ENCODE assay signal across 23 cellular contexts in genomic region chr5:149438711-149439132, GRCh38. TPM values are rescaled to one million over a fixed set of nuclear protein-coding genes. Genes with fewer than 3 reads are reported as not detected.
DNase-seq lines count a peak whose midpoint lies in the region; ATAC-seq and TF ChIP-seq lines count a peak whose summit lies in the region.
"Had no signal": no experiment of that assay in that cellular context is flagged by ENCODE, and none has a peak within 500 bp of the region (broad histone marks: within the 10 kb centered on the region; RNA-seq: fewer than 3 reads in every experiment).

No MANE protein-coding gene starts in this region.

- no peaks in the 10 kb centered on the region for H3K27me3 Mint-ChIP-seq in T-helper 2 cell treated with Interferon-gamma antibody and Interleukin-4, amounts not matched to agents 5 μg/mL and 100 μg/mL, for 36 hours (ENCODE audit: low read depth)

- peaks cover 13% of the 10 kb centered on the region for H3K4me1 ChIP-seq in osteoblast (ENCODE audit: insufficient read depth, low read length)

- DNase-seq in AG04450 (ENCODE audit: low read depth, low spot score) (no peak), caudate nucleus (lab: John Stamatoyannopoulos, UW) (peak in 14 of 61 donors; percentile 6 to 83 (median 40)), osteoblast (ENCODE audit: insufficient read length, low spot score, missing footprints) (peak; percentile 35), GM13976 (ENCODE audit: low spot score) (no peak)
- DNase-seq in T-helper 2 cell treated with Interferon-gamma antibody and Interleukin-4, amounts not matched to agents 5 μg/mL and 100 μg/mL, for 36 hours (ENCODE audit: low spot score): no peak
- DNase-seq: GDM1; H7; islet precursor cell; NCI-H1436 treated with DMSO at 0.1 percent for 48 hours; NCI-H345; retina; SHP77; stimulated activated naive CD8-positive, alpha-beta T cell treated with anti-CD3 and anti-CD28 coated beads, Interleukin-15, Interleukin-2, amounts not matched to agents 100 U/mL and 50 U/mL, for 24 hours had no signal

- H3K79me2 ChIP-seq in osteoblast (ENCODE audit: insufficient read depth, low read length): no peaks in the 10 kb centered on the region
- H3K79me2 ChIP-seq: hepatocyte had no signal

- H3K36me3 Mint-ChIP-seq in T-helper 2 cell treated with Interferon-gamma antibody and Interleukin-4, amounts not matched to agents 5 μg/mL and 100 μg/mL, for 36 hours (ENCODE audit: low read depth): no peaks in the 10 kb centered on the region
- H3K36me3 Mint-ChIP-seq: memory B cell had no signal

- POLR2A ChIA-PET in AG04450 (lab: Yijun Ruan, JAX): interaction anchor here (1.0 to 1.2 kb wide), 2 partner anchors 47 to 57 kb away, joined by 3 to 4 read pairs; no protein-coding TSS in a partner anchor

- H3K4me2 ChIP-seq in osteoblast (ENCODE audit: insufficient read depth, low read length): no peak overlapping the region
- H3K4me2 ChIP-seq: hepatocyte had no signal

- H3K4me3 ChIP-seq in AG04450 (ENCODE audit: low read depth, low read length): no peak overlapping the region
- no peak overlapping the region for H3K4me3 ChIP-seq in osteoblast (ENCODE audit: insufficient read depth, low read length)
- H3K4me3 ChIP-seq: hepatocyte had no signal

- no peaks in the 10 kb centered on the region for H3K9me3 ChIP-seq in AG04450 (ENCODE audit: control insufficient read depth, insufficient read depth, low read length)
- no peaks in the 10 kb centered on the region for H3K9me3 ChIP-seq in KOPT-K1 (ENCODE audit: insufficient read depth, low read length, poor library complexity, severe bottlenecking)
- H3K9me3 ChIP-seq in osteoblast (ENCODE audit: low read depth, low read length): no peaks in the 10 kb centered on the region

- H3K27ac ChIP-seq in AG04450 (ENCODE audit: low read depth, low read length) (peak overlapping the region; percentile 33), KOPT-K1 (ENCODE audit: low read depth, low read length, poor library complexity, severe bottlenecking) (peak overlapping the region; percentile 49), caudate nucleus (ENCODE audit: low read depth, low read length) (peak overlapping the region; percentile 36), osteoblast (ENCODE audit: low read depth, low read length) (no peak overlapping the region)

- ATAC-seq in GM21619 (IDR thresholded peaks at IDR 0.05; ENCODE audit: unreplicated experiment) (no peak), HG03432 (IDR thresholded peaks at IDR 0.05; ENCODE audit: unreplicated experiment) (no peak)
- ATAC-seq: stimulated activated naive CD8-positive, alpha-beta T cell treated with anti-CD3 and anti-CD28 coated beads, Interleukin-15, Interleukin-2, amounts not matched to agents 100 U/mL and 50 U/mL, for 24 hours had no signal

- no peak overlapping the region for H3K4me3 Mint-ChIP-seq in T-helper 2 cell treated with Interferon-gamma antibody and Interleukin-4, amounts not matched to agents 5 μg/mL and 100 μg/mL, for 36 hours
- H3K4me3 Mint-ChIP-seq: central memory CD8-positive, alpha-beta T cell; memory B cell; T-helper 1 cell treated with Interleukin-12 subunit alpha and Interleukin-12 subunit beta and Interleukin-4 antibody, amounts not matched to agents 30 μg/mL and 1 μg/mL, for 36 hours had no signal

- peaks cover 24% of the 10 kb centered on the region for H3K4me1 Mint-ChIP-seq in T-helper 2 cell treated with Interferon-gamma antibody and Interleukin-4, amounts not matched to agents 5 μg/mL and 100 μg/mL, for 36 hours (ENCODE audit: low read depth)
- H3K4me1 Mint-ChIP-seq: central memory CD8-positive, alpha-beta T cell had no signal

- H3K27ac Mint-ChIP-seq in T-helper 2 cell treated with Interferon-gamma antibody and Interleukin-4, amounts not matched to agents 5 μg/mL and 100 μg/mL, for 36 hours: no peak overlapping the region
- H3K27ac Mint-ChIP-seq: activated T-helper 2 cell treated with anti-CD3 and anti-CD28 coated beads, Interferon-gamma antibody, Interleukin-2, Interleukin-4, amounts not matched to agents 10 μg/mL and 5 μg/mL and 100 μg/mL, durations not matched to agents 14 hours and 24 hours and 36 hours; memory B cell; T-helper 1 cell treated with Interleukin-12 subunit alpha and Interleukin-12 subunit beta and Interleukin-4 antibody, amounts not matched to agents 30 μg/mL and 1 μg/mL, for 36 hours had no signal

- H2AFZ ChIP-seq in osteoblast (ENCODE audit: low read length): no peak overlapping the region
- H2AFZ ChIP-seq: hepatocyte had no signal

- H3K27me3 ChIP-seq in AG04450 (ENCODE audit: control insufficient read depth, insufficient read depth, low read length) (peaks cover 2% of the 10 kb centered on the region), osteoblast (ENCODE audit: insufficient read depth, low read length) (peaks cover 6% of the 10 kb centered on the region)
- H3K27me3 ChIP-seq: hepatocyte had no signal

- TF ChIP-seq CTCF in AG04450 (IDR thresholded peaks at IDR 0.05; ENCODE audit: low read depth, low read length) (no peak), osteoblast (IDR thresholded peaks at IDR 0.05; ENCODE audit: extremely low read depth, low read depth, low read length) (no peak), GM13976 (IDR thresholded peaks at IDR 0.05; ENCODE audit: borderline replicate concordance, control extremely low read depth, extremely low read depth, insufficient read depth, missing control alignments) (no peak)

- in situ Hi-C loops in GM13976 (cut with MboI; ENCODE audit: low sequenced_read_pairs, unreplicated experiment): no loop called here

- H3K36me3 ChIP-seq in KOPT-K1 (ENCODE audit: insufficient read depth, low read length) (no peaks in the 10 kb centered on the region), osteoblast (ENCODE audit: insufficient read depth, low read length) (no peaks in the 10 kb centered on the region)

- H3K9me3 Mint-ChIP-seq in T-helper 2 cell treated with Interferon-gamma antibody and Interleukin-4, amounts not matched to agents 5 μg/mL and 100 μg/mL, for 36 hours: no peaks in the 10 kb centered on the region
- H3K9me3 Mint-ChIP-seq: activated T-helper 2 cell treated with anti-CD3 and anti-CD28 coated beads, Interferon-gamma antibody, Interleukin-2, Interleukin-4, amounts not matched to agents 10 μg/mL and 5 μg/mL and 100 μg/mL, durations not matched to agents 14 hours and 24 hours and 36 hours; central memory CD8-positive, alpha-beta T cell; memory B cell; T-helper 1 cell treated with Interleukin-12 subunit alpha and Interleukin-12 subunit beta and Interleukin-4 antibody, amounts not matched to agents 30 μg/mL and 1 μg/mL, for 36 hours had no signal

- H4K20me1 ChIP-seq in osteoblast (ENCODE audit: insufficient read depth, low read length): peaks cover 4% of the 10 kb centered on the region

- CTCF ChIA-PET in AG04450 (lab: Charles Lee): interaction anchor here (1.0 to 2.5 kb wide), 9 partner anchors 56 to 180 kb away, joined by 3 to 16 read pairs (median 10); partner anchors contain the start of gene CSNK1A1

RNA-seq across cellular contexts. Expression of gene IL17B, which starts 59.6 kb away (rescaled TPM):
- 0.24 TPM in 1 of 2 replicates, not detected in the other for polyA plus RNA-seq in AG04450 (2011; rRNA removed)
- 0.41 TPM in 1 of 2 replicates, not detected in the other for polyA minus RNA-seq in AG04450 (2011; rRNA and poly(A)+ RNA removed)
- total RNA-seq in osteoblast: 0.29 TPM in 1 of 2 replicates, not detected in the other
- total RNA-seq: activated CD8-positive, alpha-beta memory T cell treated with anti-CD3 and anti-CD28 coated beads for 36 hours; activated T-helper 2 cell treated with anti-CD3 and anti-CD28 coated beads, Interferon-gamma antibody, Interleukin-2, Interleukin-4, amounts not matched to agents 10 μg/mL and 5 μg/mL and 100 μg/mL, durations not matched to agents 14 hours and 24 hours and 36 hours; H7; hepatocyte had no signal
- polyA plus RNA-seq: hepatocyte, neural cell had no signal
